ENCODE assay signal across 9 cellular contexts in the genomic region with DNA sequence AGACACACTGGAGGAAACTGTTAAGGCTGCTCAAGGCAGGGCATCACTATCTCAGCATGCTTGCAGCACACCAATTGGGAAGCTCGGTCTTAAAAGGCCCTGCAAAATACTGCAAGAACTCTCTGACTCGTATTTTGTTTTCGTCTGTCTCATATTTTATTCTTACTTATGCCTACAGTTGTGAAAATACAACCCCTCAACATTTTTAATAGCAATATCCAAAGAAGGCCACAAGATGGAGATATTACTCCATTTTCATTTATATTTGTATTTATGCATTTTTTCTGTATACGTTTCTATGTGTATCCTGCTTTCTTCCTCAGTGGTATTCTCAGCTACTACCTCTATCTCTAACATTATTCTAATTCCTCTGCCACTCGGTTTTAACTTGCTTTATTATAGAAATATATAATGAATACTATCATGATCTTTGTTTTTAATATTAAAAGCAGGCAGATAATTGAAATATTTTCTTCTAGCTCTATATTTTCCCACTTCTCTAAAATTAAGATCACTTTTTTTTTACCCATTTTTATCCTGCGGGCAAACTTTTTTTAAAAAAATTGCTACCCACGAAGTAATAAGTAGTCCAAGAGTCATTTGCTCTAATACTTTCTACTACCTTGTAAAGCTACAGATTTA. TPM values are rescaled to one million over a fixed set of nuclear protein-coding genes. Genes with fewer than 3 reads are reported as not detected.
DNase-seq lines count a peak whose midpoint lies in the region; ATAC-seq and TF ChIP-seq lines count a peak whose summit lies in the region.
"Had no signal": no experiment of that assay in that cellular context is flagged by ENCODE, and none has a peak within 500 bp of the region (broad histone marks: within the 10 kb centered on the region; RNA-seq: fewer than 3 reads in every experiment).

No MANE protein-coding gene starts in this region.

- no peaks in the 10 kb centered on the region for H3K27me3 Mint-ChIP-seq in naive B cell
- H3K27me3 Mint-ChIP-seq: stimulated activated naive CD8-positive, alpha-beta T cell treated with anti-CD3 and anti-CD28 coated beads, Interleukin-15, Interleukin-2, amounts not matched to agents 100 ng/mL and 50 ng/mL, for 24 hours had no signal

- no peaks in the 10 kb centered on the region for H3K27me3 ChIP-seq in breast epithelium

- peak; percentile 21 to 35 for ATAC-seq in naive B cell (ENCODE audit: low read depth in 2 of 2)
- ATAC-seq in omental fat pad (ENCODE audit: low FRiP score): no peak

- H3K36me3 Mint-ChIP-seq in naive B cell: no peaks in the 10 kb centered on the region

- H3K36me3 ChIP-seq in breast epithelium: no peaks in the 10 kb centered on the region

- H3K4me1 ChIP-seq in breast epithelium: no peaks in the 10 kb centered on the region

- no peak overlapping the region for H3K4me3 ChIP-seq in breast epithelium

- H3K27ac ChIP-seq in breast epithelium: no peak overlapping the region

- H3K9me3 ChIP-seq in breast epithelium: no peaks in the 10 kb centered on the region

- no peak overlapping the region for H3K4me3 Mint-ChIP-seq in naive B cell
- H3K4me3 Mint-ChIP-seq: stimulated activated naive CD8-positive, alpha-beta T cell treated with anti-CD3 and anti-CD28 coated beads, Interleukin-15, Interleukin-2, amounts not matched to agents 100 ng/mL and 50 ng/mL, for 24 hours had no signal

- H3K9me3 Mint-ChIP-seq in naive B cell: no peaks in the 10 kb centered on the region
- H3K9me3 Mint-ChIP-seq: stimulated activated naive CD8-positive, alpha-beta T cell treated with anti-CD3 and anti-CD28 coated beads, Interleukin-15, Interleukin-2, amounts not matched to agents 100 ng/mL and 50 ng/mL, for 24 hours had no signal

- no peak for TF ChIP-seq POLR2A in breast epithelium (IDR thresholded peaks at IDR 0.05)

- TF ChIP-seq CTCF in LNCAP (IDR thresholded peaks at IDR 0.05) (peak; percentile 72), breast epithelium (IDR thresholded peaks at IDR 0.05) (peak in 2 of 3 donors; percentile 52 to 53), omental fat pad (IDR thresholded peaks at IDR 0.05) (no peak)

- H3K27ac Mint-ChIP-seq in naive B cell: no peak overlapping the region
- H3K27ac Mint-ChIP-seq: stimulated activated naive CD8-positive, alpha-beta T cell treated with anti-CD3 and anti-CD28 coated beads, Interleukin-15, Interleukin-2, amounts not matched to agents 100 ng/mL and 50 ng/mL, for 24 hours had no signal

- intact Hi-C loops in breast epithelium (cut with DNase I; ENCODE audit: low total_unique reads): no loop called here

- DNase-seq in DMS114 treated with DMSO at 0.1 percent for 48 hours (lab: John Stamatoyannopoulos, UW; ENCODE audit: unreplicated experiment) (peak; percentile 57), breast epithelium (ENCODE audit: low spot score in 2 of 2) (no peak), naive B cell (peak; percentile 33), dedifferentiated amniotic fluid mesenchymal stem cell (ENCODE audit: extremely low spot score) (no peak), hypothalamus (lab: John Stamatoyannopoulos, UW) (no peak), omental fat pad (ENCODE audit: low spot score) (no peak), putamen (ENCODE audit: low spot score) (no peak)

- peaks cover 0 to 12% (median 3%) of the 10 kb centered on the region in 3 donors for H3K4me1 Mint-ChIP-seq in naive B cell

RNA-seq across cellular contexts. Expression of a gene that starts 10.0 kb away (rescaled TPM):
- 10 to 100 TPM; 63.7 to 93.0 (median 92.1) TPM for total RNA-seq in breast epithelium
- 10 to 100 TPM in 4 of 6 donors, 1 to 10 TPM in 2; 9.1 to 19.5 (median 14.5) TPM for polyA plus RNA-seq in naive B cell (ENCODE audit: low read depth in 6 of 6)
- total RNA-seq in omental fat pad: 100 to 1,000 TPM in 1 of 4 donors, 10 to 100 TPM in 3; 69.5 to 119 (median 89.8) TPM

Comparison
In these comparisons a context has a peak if more than half of its experiments do, and no peak if none do; other contexts are left out.
1. DNase-seq: peak in DMS114 treated with DMSO at 0.1 percent for 48 hours (single experiment) and naive B cell (single experiment); none in breast epithelium (0 of 2), dedifferentiated amniotic fluid mesenchymal stem cell (single experiment), hypothalamus (0 of 51), omental fat pad (single experiment) and putamen (single experiment).
2. CTCF ChIP-seq: peak in LNCAP (single experiment) and breast epithelium (2 of 3); none in omental fat pad (0 of 3).